In the genomic region with DNA sequence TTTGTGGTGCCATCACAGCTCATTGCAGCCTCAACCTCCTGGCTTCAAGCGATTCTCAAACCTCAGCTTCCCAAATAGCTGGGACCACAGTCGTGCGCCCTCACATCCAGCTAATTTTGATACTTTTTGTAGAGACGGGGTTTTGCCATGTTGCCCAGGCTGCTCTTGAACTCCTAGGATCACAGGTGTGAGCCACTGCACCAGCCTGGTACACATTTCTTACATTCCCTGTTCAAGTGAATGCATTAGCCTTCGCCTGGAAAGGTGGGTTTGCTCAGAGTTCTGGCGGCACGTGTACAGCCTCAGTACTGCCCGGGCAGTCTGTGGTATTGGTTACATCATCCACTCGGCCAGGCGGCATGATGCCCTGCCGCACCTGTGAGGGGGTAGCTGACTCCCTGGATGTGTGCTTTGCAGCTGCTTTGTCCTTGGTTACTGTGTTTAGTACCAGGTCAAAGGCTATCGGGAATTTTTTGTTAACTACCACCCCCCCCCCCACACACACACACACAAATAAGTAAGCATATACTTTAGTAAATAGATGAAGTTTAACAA, we compare ENCODE assay signal across 24 cellular contexts. TPM values are rescaled to one million over a fixed set of nuclear protein-coding genes. Genes with fewer than 3 reads are reported as not detected.
DNase-seq lines count a peak whose midpoint lies in the region; ATAC-seq and TF ChIP-seq lines count a peak whose summit lies in the region.
"Had no signal": no experiment of that assay in that cellular context is flagged by ENCODE, and none has a peak within 500 bp of the region (broad histone marks: within the 10 kb centered on the region; RNA-seq: fewer than 3 reads in every experiment).

No MANE protein-coding gene starts in this region.

- peaks cover 8% of the 10 kb centered on the region for H3K4me1 Mint-ChIP-seq in activated CD8-positive, alpha-beta T cell treated with anti-CD3 and anti-CD28 coated beads for 36 hours (ENCODE audit: low read depth)
- H3K4me1 Mint-ChIP-seq in activated CD8-positive, alpha-beta T cell treated with anti-CD3 and anti-CD28 coated beads, Interleukin-2, amount 10 ng/mL, durations not matched to agents 7 days and 5 days (ENCODE audit: low read depth), result no peaks in the 10 kb centered on the region
- H3K4me1 Mint-ChIP-seq in activated B cell treated with CpG ODN at 0.5 μM for 24 hours, result peaks cover 51% of the 10 kb centered on the region
- H3K4me1 Mint-ChIP-seq in stimulated activated effector memory CD8-positive, alpha-beta T cell treated with anti-CD3 and anti-CD28 coated beads, Interleukin-12 subunit alpha, Interleukin-12 subunit beta, amount 100 ng/mL, for 72 hours, result no peaks in the 10 kb centered on the region
- no peaks in the 10 kb centered on the region for H3K4me1 Mint-ChIP-seq in CD4-positive, alpha-beta memory T cell
- H3K4me1 Mint-ChIP-seq: activated CD4-positive, alpha-beta T cell treated with anti-CD3 and anti-CD28 coated beads, Interleukin-2, amount 10 ng/mL, durations not matched to agents 7 days and 5 days; CD8-positive, alpha-beta memory T cell had no signal

- no peaks in the 10 kb centered on the region for H3K27me3 ChIP-seq in CD4-positive, alpha-beta memory T cell (ENCODE audit: insufficient read depth, low read length)
- H3K27me3 ChIP-seq: tibial artery had no signal

- intact Hi-C loops in activated CD8-positive, alpha-beta T cell treated with anti-CD3 and anti-CD28 coated beads for 36 hours (cut with micrococcal nuclease), result no loop called here
- intact Hi-C loops in activated B cell treated with CpG ODN at 0.5 μM for 24 hours (cut with micrococcal nuclease), result no loop called here
- intact Hi-C loops in CD4-positive, alpha-beta memory T cell (cut with micrococcal nuclease), result no loop called here

- no peak for DNase-seq in activated CD8-positive, alpha-beta T cell treated with anti-CD3 and anti-CD28 coated beads for 36 hours
- no peak for DNase-seq in activated CD8-positive, alpha-beta T cell treated with anti-CD3 and anti-CD28 coated beads, Interleukin-2, amount 10 ng/mL, durations not matched to agents 7 days and 5 days
- DNase-seq in activated B cell treated with CpG ODN at 0.5 μM for 24 hours (no peak), left lobe of liver (ENCODE audit: low spot score) (peak; percentile 81)
- no peak for DNase-seq in stimulated activated effector memory CD8-positive, alpha-beta T cell treated with anti-CD3 and anti-CD28 coated beads, Interleukin-12 subunit alpha, Interleukin-12 subunit beta, amount 100 ng/mL, for 72 hours (ENCODE audit: low spot score in 2 of 2)
- no peak for DNase-seq in CD4-positive, alpha-beta memory T cell
- no peak for DNase-seq in stimulated activated CD4-positive, alpha-beta T cell treated with anti-CD3 and anti-CD28 coated beads, Interleukin-4, amount 100 ng/mL, for 4 hours
- no peak for DNase-seq in effector CD8-positive, alpha-beta T cell (lab: John Stamatoyannopoulos, UW)
- DNase-seq: activated CD4-positive, alpha-beta T cell treated with anti-CD3 and anti-CD28 coated beads, Interleukin-2, amount 10 ng/mL, durations not matched to agents 7 days and 5 days; AML-193; anterior cingulate cortex; CD8-positive, alpha-beta memory T cell; effector memory CD4-positive, alpha-beta T cell; EL; NCI-H1092 treated with DMSO at 0.1 percent for 48 hours; NCI-H187 treated with DMSO at 0.1 percent for 48 hours; NCI-H526 treated with DMSO at 0.1 percent for 48 hours; Right ventricle myocardium superior; small intestine had no signal

- no peak overlapping the region for H3K27ac ChIP-seq in CD4-positive, alpha-beta memory T cell (ENCODE audit: low read depth, low read length)
- H3K27ac ChIP-seq: A549, parathyroid adenoma, tibial artery had no signal

- TF ChIP-seq CTCF in activated CD8-positive, alpha-beta T cell treated with anti-CD3 and anti-CD28 coated beads for 36 hours (IDR thresholded peaks at IDR 0.05), result no peak
- no peak for TF ChIP-seq CTCF in activated B cell treated with CpG ODN at 0.5 μM for 24 hours (IDR thresholded peaks at IDR 0.05)

- H3K36me3 Mint-ChIP-seq in activated CD8-positive, alpha-beta T cell treated with anti-CD3 and anti-CD28 coated beads for 36 hours (ENCODE audit: low read depth), result peaks cover 40% of the 10 kb centered on the region
- H3K36me3 Mint-ChIP-seq in activated CD8-positive, alpha-beta T cell treated with anti-CD3 and anti-CD28 coated beads, Interleukin-2, amount 10 ng/mL, durations not matched to agents 7 days and 5 days (ENCODE audit: low read depth), result peaks cover 56% of the 10 kb centered on the region
- peaks cover 86% of the 10 kb centered on the region for H3K36me3 Mint-ChIP-seq in activated B cell treated with CpG ODN at 0.5 μM for 24 hours (ENCODE audit: low read depth)
- peaks cover 99% of the 10 kb centered on the region for H3K36me3 Mint-ChIP-seq in stimulated activated effector memory CD8-positive, alpha-beta T cell treated with anti-CD3 and anti-CD28 coated beads, Interleukin-12 subunit alpha, Interleukin-12 subunit beta, amount 100 ng/mL, for 72 hours
- H3K36me3 Mint-ChIP-seq in CD4-positive, alpha-beta memory T cell, result peaks cover 57 to 78% of the 10 kb centered on the region in 2 donors

- CTCF ChIA-PET in activated CD8-positive, alpha-beta T cell treated with anti-CD3 and anti-CD28 coated beads for 36 hours (lab: Charles Lee), result no interaction called here
- CTCF ChIA-PET in activated CD8-positive, alpha-beta T cell treated with anti-CD3 and anti-CD28 coated beads, Interleukin-2, amount 10 ng/mL, durations not matched to agents 7 days and 5 days (lab: Charles Lee), result no interaction called here
- CTCF ChIA-PET in activated B cell treated with CpG ODN at 0.5 μM for 24 hours (lab: Charles Lee), result no interaction called here
- CTCF ChIA-PET in CD4-positive, alpha-beta memory T cell (lab: Charles Lee; ENCODE audit: partially characterized antibody), result no interaction called here

- H3K36me3 ChIP-seq in CD4-positive, alpha-beta memory T cell (ENCODE audit: insufficient read depth, low read length), result peaks cover 72% of the 10 kb centered on the region

- H3K4me1 ChIP-seq in CD4-positive, alpha-beta memory T cell (ENCODE audit: insufficient read depth, low read length), result no peaks in the 10 kb centered on the region
- H3K4me1 ChIP-seq: A549, tibial artery had no signal

- H3K27me3 Mint-ChIP-seq in activated CD8-positive, alpha-beta T cell treated with anti-CD3 and anti-CD28 coated beads for 36 hours, result no peaks in the 10 kb centered on the region
- H3K27me3 Mint-ChIP-seq in activated CD8-positive, alpha-beta T cell treated with anti-CD3 and anti-CD28 coated beads, Interleukin-2, amount 10 ng/mL, durations not matched to agents 7 days and 5 days (ENCODE audit: low read depth), result no peaks in the 10 kb centered on the region
- no peaks in the 10 kb centered on the region for H3K27me3 Mint-ChIP-seq in activated B cell treated with CpG ODN at 0.5 μM for 24 hours
- no peaks in the 10 kb centered on the region for H3K27me3 Mint-ChIP-seq in CD4-positive, alpha-beta memory T cell
- H3K27me3 Mint-ChIP-seq: activated CD4-positive, alpha-beta T cell treated with anti-CD3 and anti-CD28 coated beads, Interleukin-2, amount 10 ng/mL, durations not matched to agents 7 days and 5 days; activated naive CD4-positive, alpha-beta T cell treated with anti-CD3 and anti-CD28 coated beads, Interleukin-2, amount 50 U/mL, for 24 hours; CD8-positive, alpha-beta memory T cell had no signal

- H3K4me3 Mint-ChIP-seq in activated CD8-positive, alpha-beta T cell treated with anti-CD3 and anti-CD28 coated beads for 36 hours, result no peak overlapping the region
- no peak overlapping the region for H3K4me3 Mint-ChIP-seq in activated CD8-positive, alpha-beta T cell treated with anti-CD3 and anti-CD28 coated beads, Interleukin-2, amount 10 ng/mL, durations not matched to agents 7 days and 5 days
- H3K4me3 Mint-ChIP-seq in activated B cell treated with CpG ODN at 0.5 μM for 24 hours, result no peak overlapping the region
- no peak overlapping the region for H3K4me3 Mint-ChIP-seq in stimulated activated effector memory CD8-positive, alpha-beta T cell treated with anti-CD3 and anti-CD28 coated beads, Interleukin-12 subunit alpha, Interleukin-12 subunit beta, amount 100 ng/mL, for 72 hours
- H3K4me3 Mint-ChIP-seq in CD4-positive, alpha-beta memory T cell, result no peak overlapping the region
- H3K4me3 Mint-ChIP-seq: activated CD4-positive, alpha-beta T cell treated with anti-CD3 and anti-CD28 coated beads, Interleukin-2, amount 10 ng/mL, durations not matched to agents 7 days and 5 days; activated naive CD4-positive, alpha-beta T cell treated with anti-CD3 and anti-CD28 coated beads, Interleukin-2, amount 50 U/mL, for 24 hours had no signal

- no peak for ATAC-seq in activated CD8-positive, alpha-beta T cell treated with anti-CD3 and anti-CD28 coated beads for 36 hours
- ATAC-seq in activated CD8-positive, alpha-beta T cell treated with anti-CD3 and anti-CD28 coated beads, Interleukin-2, amount 10 ng/mL, durations not matched to agents 7 days and 5 days, result no peak
- ATAC-seq in activated B cell treated with CpG ODN at 0.5 μM for 24 hours (ENCODE audit: low read depth) (no peak), left lobe of liver (peak; percentile 75)
- no peak for ATAC-seq in stimulated activated effector memory CD8-positive, alpha-beta T cell treated with anti-CD3 and anti-CD28 coated beads, Interleukin-12 subunit alpha, Interleukin-12 subunit beta, amount 100 ng/mL, for 72 hours
- ATAC-seq: A549, K562 had no signal

- no peak overlapping the region for H3K4me3 ChIP-seq in CD4-positive, alpha-beta memory T cell (ENCODE audit: low read length in 2 of 2)
- H3K4me3 ChIP-seq: A549, K562, tibial artery had no signal

- H3K9me3 ChIP-seq in CD4-positive, alpha-beta memory T cell (ENCODE audit: control insufficient read depth in 1 of 2, low read length in 2 of 2), result no peaks in the 10 kb centered on the region
- H3K9me3 ChIP-seq: A549, tibial artery had no signal

- POLR2A ChIA-PET in activated CD8-positive, alpha-beta T cell treated with anti-CD3 and anti-CD28 coated beads for 36 hours (lab: Charles Lee), result no interaction called here
- POLR2A ChIA-PET in activated CD8-positive, alpha-beta T cell treated with anti-CD3 and anti-CD28 coated beads, Interleukin-2, amount 10 ng/mL, durations not matched to agents 7 days and 5 days (lab: Charles Lee), result no interaction called here
- POLR2A ChIA-PET in activated B cell treated with CpG ODN at 0.5 μM for 24 hours (lab: Charles Lee), result no interaction called here
- POLR2A ChIA-PET in CD4-positive, alpha-beta memory T cell (lab: Charles Lee; ENCODE audit: partially characterized antibody), result no interaction called here

- H3K9me3 Mint-ChIP-seq in activated CD8-positive, alpha-beta T cell treated with anti-CD3 and anti-CD28 coated beads for 36 hours, result no peaks in the 10 kb centered on the region
- no peaks in the 10 kb centered on the region for H3K9me3 Mint-ChIP-seq in activated CD8-positive, alpha-beta T cell treated with anti-CD3 and anti-CD28 coated beads, Interleukin-2, amount 10 ng/mL, durations not matched to agents 7 days and 5 days (ENCODE audit: insufficient read depth)
- no peaks in the 10 kb centered on the region for H3K9me3 Mint-ChIP-seq in activated B cell treated with CpG ODN at 0.5 μM for 24 hours
- no peaks in the 10 kb centered on the region for H3K9me3 Mint-ChIP-seq in stimulated activated effector memory CD8-positive, alpha-beta T cell treated with anti-CD3 and anti-CD28 coated beads, Interleukin-12 subunit alpha, Interleukin-12 subunit beta, amount 100 ng/mL, for 72 hours
- H3K9me3 Mint-ChIP-seq in CD4-positive, alpha-beta memory T cell, result peaks cover 0 to 3% (median 0%) of the 10 kb centered on the region in 8 donors
- H3K9me3 Mint-ChIP-seq: activated CD4-positive, alpha-beta T cell treated with anti-CD3 and anti-CD28 coated beads, Interleukin-2, amount 10 ng/mL, durations not matched to agents 7 days and 5 days; activated naive CD4-positive, alpha-beta T cell treated with anti-CD3 and anti-CD28 coated beads, Interleukin-2, amount 50 U/mL, for 24 hours; CD8-positive, alpha-beta memory T cell had no signal

- H3K27ac Mint-ChIP-seq in activated CD8-positive, alpha-beta T cell treated with anti-CD3 and anti-CD28 coated beads for 36 hours, result peak overlapping the region; percentile 75
- no peak overlapping the region for H3K27ac Mint-ChIP-seq in activated CD8-positive, alpha-beta T cell treated with anti-CD3 and anti-CD28 coated beads, Interleukin-2, amount 10 ng/mL, durations not matched to agents 7 days and 5 days
- peak overlapping the region; percentile 77 for H3K27ac Mint-ChIP-seq in activated B cell treated with CpG ODN at 0.5 μM for 24 hours
- peak overlapping the region; percentile 52 for H3K27ac Mint-ChIP-seq in stimulated activated effector memory CD8-positive, alpha-beta T cell treated with anti-CD3 and anti-CD28 coated beads, Interleukin-12 subunit alpha, Interleukin-12 subunit beta, amount 100 ng/mL, for 72 hours
- H3K27ac Mint-ChIP-seq in CD4-positive, alpha-beta memory T cell, result peak overlapping the region in 2 of 7 donors; percentile 24 to 62
- H3K27ac Mint-ChIP-seq: activated naive CD4-positive, alpha-beta T cell treated with anti-CD3 and anti-CD28 coated beads, Interleukin-2, amount 50 U/mL, for 24 hours had no signal

RNA-seq across cellular contexts. Expression of gene TNIP2, which starts 57.1 kb away (rescaled TPM):
- 10 to 100 TPM; 46.1 to 48.1 TPM for total RNA-seq in activated CD8-positive, alpha-beta T cell treated with anti-CD3 and anti-CD28 coated beads for 36 hours
- total RNA-seq in activated CD8-positive, alpha-beta T cell treated with anti-CD3 and anti-CD28 coated beads, Interleukin-2, amount 10 ng/mL, durations not matched to agents 7 days and 5 days, result 10 to 100 TPM; 42.3 to 44.3 TPM
- total RNA-seq in activated B cell treated with CpG ODN at 0.5 μM for 24 hours (79.1 and 83.2 TPM in 2 replicates), left lobe of liver (13.1 TPM)
- 10 to 100 TPM; 50.0 to 50.5 TPM for total RNA-seq in CD4-positive, alpha-beta memory T cell
- polyA plus RNA-seq in CD4-positive, alpha-beta memory T cell, result 10 to 100 TPM; 45.8 to 48.5 TPM
